ENCODE assay signal across 16 cellular contexts in genomic region chr16:49932943-49933342, GRCh38.
DNase-seq lines count a peak whose midpoint lies in the region; TF ChIP-seq lines count a peak whose summit lies in the region.
"Had no signal": no experiment of that assay in that cellular context is flagged by ENCODE, and none has a peak within 500 bp of the region (broad histone marks: within the 10 kb centered on the region; RNA-seq: fewer than 3 reads in every experiment).

No MANE protein-coding gene starts in this region.

- H3K4me1 ChIP-seq in fibroblast of lung (ENCODE audit: control insufficient read depth, extremely low read depth, insufficient read depth, low read length): no peaks in the 10 kb centered on the region
- H3K4me1 ChIP-seq: pancreas had no signal

- CTCF ChIA-PET in BJ (lab: Yijun Ruan, JAX): interaction anchor here (1.6 to 2.7 kb wide), 2 partner anchors 10 to 11 kb away, joined by 4 to 8 read pairs; no protein-coding TSS in a partner anchor

- H2AFZ ChIP-seq in fibroblast of lung (ENCODE audit: low read length): no peak overlapping the region

- no peak overlapping the region for H3K27ac ChIP-seq in fibroblast of lung (ENCODE audit: insufficient read depth, low read length)
- H3K27ac ChIP-seq: pancreas had no signal

- POLR2A ChIA-PET in BJ (lab: Charles Lee): no interaction called here

- H3K4me3 ChIP-seq in BJ (ENCODE audit: low read depth, low read length): no peak overlapping the region
- H3K4me3 ChIP-seq in fibroblast of lung (replicated peaks in 1 of 4; ENCODE audit: control extremely low read depth in 1 of 4, insufficient read depth in 1 of 4, low read depth in 3 of 4, low read length in 4 of 4): no peak overlapping the region
- H3K4me3 ChIP-seq: pancreas had no signal

- no peaks in the 10 kb centered on the region for H3K36me3 ChIP-seq in BJ (ENCODE audit: control insufficient read depth, insufficient read depth, low read length)
- no peaks in the 10 kb centered on the region for H3K36me3 ChIP-seq in fibroblast of lung (ENCODE audit: control insufficient read depth, insufficient read depth, low read length)
- H3K36me3 ChIP-seq: pancreas had no signal

- H3K27me3 ChIP-seq in BJ (ENCODE audit: control insufficient read depth, insufficient read depth, low read length): peaks cover 1% of the 10 kb centered on the region; the same call in 1 of the 2 replicates
- no peaks in the 10 kb centered on the region for H3K27me3 ChIP-seq in fibroblast of lung (ENCODE audit: control insufficient read depth, insufficient read depth, low read length)
- H3K27me3 ChIP-seq: pancreas had no signal

- no peak overlapping the region for H3K9ac ChIP-seq in fibroblast of lung (ENCODE audit: insufficient read depth, low read length)

- H3K9me3 ChIP-seq in fibroblast of lung (ENCODE audit: control insufficient read depth, insufficient read depth, low read depth, low read length): no peaks in the 10 kb centered on the region
- H3K9me3 ChIP-seq: pancreas had no signal

- DNase-seq in BJ (ENCODE audit: low read depth): peak; percentile 4
- DNase-seq in NCI-H226: peak; percentile 33
- DNase-seq in fibroblast of lung (ENCODE audit: low read depth in 2 of 2): peak; percentile 23 to 37
- DNase-seq in mesenteric fat pad (ENCODE audit: low spot score): peak; percentile 53
- DNase-seq in glomerular visceral epithelial cell (ENCODE audit: extremely low spot score): no peak
- DNase-seq in DMS79 (lab: John Stamatoyannopoulos, UW): no peak
- no peak for DNase-seq in AML-193 (lab: John Stamatoyannopoulos, UW)
- no peak for DNase-seq in activated CD4-positive, alpha-beta T cell treated with anti-CD3 and anti-CD28 coated beads, Interleukin-2, amount 50 U/mL, for 48 hours
- DNase-seq: activated CD4-positive, alpha-beta T cell treated with anti-CD3 and anti-CD28 coated beads, Interleukin-2, amount 10 ng/mL, durations not matched to agents 24 days and 14 days; activated naive CD8-positive, alpha-beta T cell treated with anti-CD3 and anti-CD28 coated beads, Interleukin-2, amount 50 U/mL, for 24 hours; activated T-cell treated with anti-CD3 and anti-CD28 coated beads, Interleukin-2, amount 50 U/mL, for 1 hour; midbrain; NCI-H1092 treated with DMSO at 0.1 percent for 48 hours; NCI-H510A treated with DMSO at 0.1 percent for 48 hours; pancreas; T1000 had no signal

- TF ChIP-seq CTCF in BJ (IDR thresholded peaks at IDR 0.05; ENCODE audit: insufficient read depth, low read depth, low read length): no peak
- no peak for TF ChIP-seq CTCF in fibroblast of lung (conservative IDR thresholded peaks at IDR 0.05 in 1 of 2, IDR thresholded peaks at IDR 0.05 in 1 of 2; ENCODE audit: low read depth in 1 of 2, low read length in 2 of 2)

- H4K20me1 ChIP-seq in fibroblast of lung (ENCODE audit: control insufficient read depth, extremely low read depth, insufficient read depth, low read length): no peaks in the 10 kb centered on the region

- no peaks in the 10 kb centered on the region for H3K79me2 ChIP-seq in fibroblast of lung (ENCODE audit: control insufficient read depth, insufficient read depth, low read length)

- no peak overlapping the region for H3K4me2 ChIP-seq in fibroblast of lung (ENCODE audit: extremely low read depth, insufficient read depth, low read length)

Comparison
In these comparisons a context has a peak if more than half of its experiments do, and no peak if none do; other contexts are left out.
1. DNase-seq: peak in BJ (single experiment), NCI-H226 (single experiment), fibroblast of lung (2 of 2) and mesenteric fat pad (single experiment); none in glomerular visceral epithelial cell (single experiment), DMS79 (single experiment), AML-193 (0 of 2) and activated CD4-positive, alpha-beta T cell treated with anti-CD3 and anti-CD28 coated beads, Interleukin-2, amount 50 U/mL, for 48 hours (0 of 2).